Comparison of ENCODE assay signal across 1 cellular context in the genomic region with DNA sequence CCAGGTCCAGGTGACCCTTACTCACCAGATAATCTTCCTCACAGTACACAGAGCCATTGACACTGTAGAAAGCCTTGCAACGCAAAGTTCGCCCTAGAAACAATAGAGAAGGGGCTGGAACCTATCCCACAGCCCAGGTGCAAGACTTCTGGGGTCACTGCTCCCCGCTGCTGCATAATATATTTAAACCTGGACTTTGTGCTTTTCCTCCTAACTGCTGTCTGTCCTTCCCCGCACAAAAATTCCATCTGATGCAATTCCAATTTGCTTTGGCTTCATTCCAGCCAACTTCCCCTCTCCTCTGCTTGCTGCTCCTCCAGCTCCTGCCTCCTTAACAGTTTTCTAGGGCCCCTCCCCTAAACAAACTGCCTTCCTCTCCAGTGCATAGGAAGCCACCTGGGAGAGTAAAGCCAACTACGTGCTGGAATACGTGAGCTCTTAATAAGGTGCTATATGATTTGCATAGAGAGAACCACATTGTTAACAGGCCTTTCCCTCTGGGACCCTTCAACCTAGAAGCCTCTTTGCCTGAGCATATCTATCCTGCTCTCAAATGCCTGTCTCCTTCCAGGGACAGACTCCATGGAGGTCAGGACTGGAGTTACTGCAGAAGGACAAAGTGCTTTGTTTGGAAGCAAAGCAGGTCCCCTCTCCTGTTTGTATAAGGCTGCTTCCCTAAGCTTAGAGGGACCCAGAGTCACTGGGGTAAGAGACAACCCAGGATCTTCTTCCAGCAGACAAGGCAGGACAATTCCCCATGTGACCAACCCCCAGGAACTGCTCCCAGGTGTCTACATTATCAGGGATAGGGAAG.
TF ChIP-seq lines count a peak whose summit lies in the region.

No MANE protein-coding gene starts in this region.

TF ChIP-seq in endothelial cell of umbilical vein, 7 proteins besides CTCF, POLR2A, EP300 and RAD21:
- TF ChIP-seq POLR2AphosphoS5 (IDR thresholded peaks at IDR 0.05; ENCODE audit: insufficient read depth, low read depth, low read length) (peak; percentile 14), GATA2 (IDR thresholded peaks at IDR 0.05; ENCODE audit: insufficient read depth, insufficient read length, low read depth, low read length) (no peak), FOS (IDR thresholded peaks at IDR 0.05; ENCODE audit: borderline replicate concordance, insufficient read depth, low read length) (no peak)
